In genomic region chr17:36850794-36851193, GRCh38 we compare ENCODE assay signal across 13 cellular contexts.
A peak's percentile ranks its signal among the peaks of the same experiment; 100 is the strongest.
DNase-seq lines count a peak whose midpoint lies in the region; ATAC-seq, FAIRE-seq and TF ChIP-seq lines count a peak whose summit lies in the region.
"Had no signal": no experiment of that assay in that cellular context is flagged by ENCODE, and none has a peak within 500 bp of the region (broad histone marks: within the 10 kb centered on the region; RNA-seq: fewer than 3 reads in every experiment).

No MANE protein-coding gene starts in this region.

- peaks cover 22% of the 10 kb centered on the region for H3K27me3 Mint-ChIP-seq in stimulated activated naive CD8-positive, alpha-beta T cell treated with anti-CD3 and anti-CD28 coated beads, Interleukin-15, amount 100 ng/mL, for 72 hours
- peaks cover 8 to 10% of the 10 kb centered on the region in 2 donors for H3K27me3 Mint-ChIP-seq in T-cell

- no peak for TF ChIP-seq CTCF in Panc1 (IDR thresholded peaks at IDR 0.05)
- no peak for TF ChIP-seq CTCF in endothelial cell of umbilical vein (IDR thresholded peaks at IDR 0.05; ENCODE audit: extremely low read depth in 1 of 2, insufficient read depth in 1 of 2, low read depth in 1 of 2, low read length in 2 of 2)

- FAIRE-seq in endothelial cell of umbilical vein (lab: Jason Lieb, UNC): no peak
- FAIRE-seq: TTC549 had no signal

- H3K9me1 ChIP-seq in endothelial cell of umbilical vein (replicated peaks; ENCODE audit: control insufficient read depth, extremely low read depth, insufficient read depth, low read length): no peaks in the 10 kb centered on the region

- POLR2A ChIA-PET in Panc1 (lab: Charles Lee) (no interaction called here), endothelial cell of umbilical vein (lab: Charles Lee) (no interaction called here), T-cell (lab: Charles Lee) (no interaction called here)

- H3K27ac Mint-ChIP-seq in activated naive CD4-positive, alpha-beta T cell treated with anti-CD3 and anti-CD28 coated beads, Interleukin-2, amount 50 U/mL, for 72 hours: peak overlapping the region; percentile 68 to 82
- H3K27ac Mint-ChIP-seq in stimulated activated naive CD8-positive, alpha-beta T cell treated with anti-CD3 and anti-CD28 coated beads, Interleukin-15, amount 100 ng/mL, for 72 hours: no peak overlapping the region
- no peak overlapping the region for H3K27ac Mint-ChIP-seq in T-cell
- H3K27ac Mint-ChIP-seq: activated naive CD8-positive, alpha-beta T cell treated with anti-CD3 and anti-CD28 coated beads, Interleukin-2, amount 10 ng/mL, durations not matched to agents 7 days and 5 days had no signal

- intact Hi-C loops in Panc1 (cut with micrococcal nuclease; ENCODE audit: unreplicated experiment) (no loop called here), endothelial cell of umbilical vein (cut with micrococcal nuclease) (loop anchor here (2.0 to 5.0 kb wide), 2 partner anchors 82 to 98 kb away; partner anchors contain the start of gene AATF)

- H3K27ac ChIP-seq in Panc1 (ENCODE audit: low read length): no peak overlapping the region
- H3K27ac ChIP-seq in endothelial cell of umbilical vein (ENCODE audit: insufficient read depth, low read depth, low read length): peak overlapping the region; percentile 97
- H3K27ac ChIP-seq: lower lobe of right lung had no signal

- peak; percentile 67 to 79 for ATAC-seq in activated naive CD4-positive, alpha-beta T cell treated with anti-CD3 and anti-CD28 coated beads, Interleukin-2, amount 50 U/mL, for 72 hours
- ATAC-seq in Panc1: peak; percentile 70
- ATAC-seq in stimulated activated naive CD8-positive, alpha-beta T cell treated with anti-CD3 and anti-CD28 coated beads, Interleukin-15, amount 100 ng/mL, for 72 hours: peak; percentile 54
- no peak for ATAC-seq in T-cell (replicated peaks in 1 of 4)
- ATAC-seq: lower lobe of right lung had no signal

- H3K9me3 ChIP-seq in Panc1 (ENCODE audit: control insufficient read depth, insufficient read depth, low read depth, low read length) (no peaks in the 10 kb centered on the region), endothelial cell of umbilical vein (replicated peaks; ENCODE audit: control insufficient read depth, insufficient read depth, low read length) (no peaks in the 10 kb centered on the region)
- H3K9me3 ChIP-seq: BE2C, lower lobe of right lung had no signal

- CTCF ChIA-PET in Panc1 (lab: Charles Lee) (no interaction called here), endothelial cell of umbilical vein (lab: Charles Lee) (interaction anchor here (0.9 kb wide), 1 partner anchor 197 kb away, joined by 5 read pairs; no protein-coding TSS in a partner anchor), T-cell (lab: Charles Lee) (no interaction called here)

- BruUV-seq in Panc1 (replicated peaks; lab: Mats Ljungman, UMichigan): no TSS peak
- no TSS peak for BruUV-seq in endothelial cell of umbilical vein (replicated peaks; lab: Mats Ljungman, UMichigan)

- dilution Hi-C loops in endothelial cell of umbilical vein (cut with MboI; ENCODE audit: extremely low pct_ligation_motif_present, low sequenced_read_pairs): no loop called here

- no peak overlapping the region for H3K9ac ChIP-seq in endothelial cell of umbilical vein (replicated peaks; ENCODE audit: extremely low read depth, insufficient read depth, low read length)

- H3K9me3 Mint-ChIP-seq in activated naive CD4-positive, alpha-beta T cell treated with anti-CD3 and anti-CD28 coated beads, Interleukin-2, amount 50 U/mL, for 72 hours: no peaks in the 10 kb centered on the region
- no peaks in the 10 kb centered on the region for H3K9me3 Mint-ChIP-seq in stimulated activated naive CD8-positive, alpha-beta T cell treated with anti-CD3 and anti-CD28 coated beads, Interleukin-15, amount 100 ng/mL, for 72 hours
- H3K9me3 Mint-ChIP-seq in T-cell: no peaks in the 10 kb centered on the region
- H3K9me3 Mint-ChIP-seq: activated naive CD8-positive, alpha-beta T cell treated with anti-CD3 and anti-CD28 coated beads, Interleukin-2, amount 10 ng/mL, durations not matched to agents 7 days and 5 days had no signal

- no peak for TF ChIP-seq POLR2A in endothelial cell of umbilical vein (IDR thresholded peaks at IDR 0.05; ENCODE audit: low read depth, low read length)

- H3K36me3 Mint-ChIP-seq in activated naive CD4-positive, alpha-beta T cell treated with anti-CD3 and anti-CD28 coated beads, Interleukin-2, amount 50 U/mL, for 72 hours: no peaks in the 10 kb centered on the region
- H3K36me3 Mint-ChIP-seq in T-cell: no peaks in the 10 kb centered on the region
- H3K36me3 Mint-ChIP-seq: activated naive CD8-positive, alpha-beta T cell treated with anti-CD3 and anti-CD28 coated beads, Interleukin-2, amount 10 ng/mL, durations not matched to agents 7 days and 5 days had no signal

- H2AFZ ChIP-seq in endothelial cell of umbilical vein (ENCODE audit: low read depth, low read length): peak overlapping the region; percentile 3

- no peaks in the 10 kb centered on the region for H4K20me1 ChIP-seq in endothelial cell of umbilical vein (replicated peaks; ENCODE audit: control insufficient read depth, extremely low read depth, insufficient read depth, low read length)

- H3K79me2 ChIP-seq in endothelial cell of umbilical vein (ENCODE audit: control insufficient read depth, insufficient read depth, low read length): no peaks in the 10 kb centered on the region

- in situ Hi-C loops in Panc1 (cut with HindIII; ENCODE audit: low pct_unique_long_range_greater_than_20kb, low sequenced_read_pairs): no loop called here

- H3K4me1 ChIP-seq in Panc1 (ENCODE audit: control insufficient read depth, insufficient read depth, low read length) (peaks cover 11% of the 10 kb centered on the region; the same call in 1 of the 2 replicates), endothelial cell of umbilical vein (ENCODE audit: control insufficient read depth, extremely low read depth, insufficient read depth, low read length) (peaks cover 46% of the 10 kb centered on the region)
- H3K4me1 ChIP-seq: lower lobe of right lung had no signal

- H3K4me2 ChIP-seq in endothelial cell of umbilical vein (ENCODE audit: insufficient read depth, low read length): peak overlapping the region; percentile 64

- peaks cover 41% of the 10 kb centered on the region for H3K4me1 Mint-ChIP-seq in stimulated activated naive CD8-positive, alpha-beta T cell treated with anti-CD3 and anti-CD28 coated beads, Interleukin-15, amount 100 ng/mL, for 72 hours
- H3K4me1 Mint-ChIP-seq in T-cell: peaks cover 0 to 7% (median 3%) of the 10 kb centered on the region in 3 donors

- H3K27me3 ChIP-seq in Panc1 (ENCODE audit: control insufficient read depth, insufficient read depth, low read length) (no peaks in the 10 kb centered on the region), endothelial cell of umbilical vein (ENCODE audit: control insufficient read depth in 2 of 2, insufficient read depth in 2 of 2, low read length in 2 of 2) (no peaks in the 10 kb centered on the region)
- H3K27me3 ChIP-seq: BE2C had no signal

- no peaks in the 10 kb centered on the region for H3K36me3 ChIP-seq in Panc1 (ENCODE audit: control insufficient read depth, insufficient read depth, low read length)
- H3K36me3 ChIP-seq in endothelial cell of umbilical vein (ENCODE audit: control insufficient read depth in 2 of 2, extremely low read depth in 1 of 2, insufficient read depth in 2 of 2, low read length in 2 of 2): no peaks in the 10 kb centered on the region
- H3K36me3 ChIP-seq: BE2C, lower lobe of right lung had no signal

- no peak overlapping the region for H3K4me3 ChIP-seq in Panc1 (ENCODE audit: low read depth in 2 of 2, low read length in 2 of 2)
- H3K4me3 ChIP-seq in endothelial cell of umbilical vein (replicated peaks in 1 of 3; ENCODE audit: insufficient read depth in 1 of 3, low read depth in 1 of 3, low read length in 3 of 3): no peak overlapping the region
- H3K4me3 ChIP-seq: lower lobe of right lung had no signal

- no peak overlapping the region for H3K4me3 Mint-ChIP-seq in stimulated activated naive CD8-positive, alpha-beta T cell treated with anti-CD3 and anti-CD28 coated beads, Interleukin-15, amount 100 ng/mL, for 72 hours
- no peak overlapping the region for H3K4me3 Mint-ChIP-seq in T-cell
- H3K4me3 Mint-ChIP-seq: activated naive CD8-positive, alpha-beta T cell treated with anti-CD3 and anti-CD28 coated beads, Interleukin-2, amount 10 ng/mL, durations not matched to agents 7 days and 5 days had no signal

- DNase-seq in activated naive CD4-positive, alpha-beta T cell treated with anti-CD3 and anti-CD28 coated beads, Interleukin-2, amount 50 U/mL, for 72 hours (ENCODE audit: low spot score in 2 of 2): peak in 1 of 2 donors; percentile 9
- no peak for DNase-seq in activated naive CD4-positive, alpha-beta T cell (lab: John Stamatoyannopoulos, UW)
- DNase-seq in Panc1 (ENCODE audit: low read depth, low spot score) (peak; percentile 12), endothelial cell of umbilical vein (ENCODE audit: low read depth, low spot score) (peak; percentile 67), NCI-H526 (lab: John Stamatoyannopoulos, UW) (no peak), T-cell (no peak), superior temporal gyrus (ENCODE audit: extremely low spot score) (no peak)
- DNase-seq in stimulated activated naive CD8-positive, alpha-beta T cell treated with anti-CD3 and anti-CD28 coated beads, Interleukin-15, amount 100 ng/mL, for 72 hours: no peak
- DNase-seq: activated naive CD8-positive, alpha-beta T cell treated with anti-CD3 and anti-CD28 coated beads, Interleukin-2, amount 10 ng/mL, durations not matched to agents 7 days and 5 days; lower lobe of right lung; NCI-H510A treated with DMSO at 0.1 percent for 48 hours had no signal

TF ChIP-seq in endothelial cell of umbilical vein, 7 proteins besides CTCF, POLR2A, EP300 and RAD21:
- TF ChIP-seq GATA2 (IDR thresholded peaks at IDR 0.05; ENCODE audit: insufficient read depth, insufficient read length, low read depth, low read length) (peak; percentile 92), MYC (IDR thresholded peaks at IDR 0.05; ENCODE audit: low read depth, low read length) (no peak), FOS (IDR thresholded peaks at IDR 0.05; ENCODE audit: borderline replicate concordance, insufficient read depth, low read length) (peak; percentile 97), EZH2 (IDR thresholded peaks at IDR 0.05; ENCODE audit: borderline replicate concordance, low read depth, low read length, severe bottlenecking) (no peak), POLR2AphosphoS5 (IDR thresholded peaks at IDR 0.05; ENCODE audit: insufficient read depth, low read depth, low read length) (peak; percentile 74), JUN (IDR thresholded peaks at IDR 0.05; ENCODE audit: borderline replicate concordance, insufficient read depth, insufficient read length, low read depth) (peak; percentile 95)
TF ChIP-seq in endothelial cell of umbilical vein: peak in this region for 4.

Comparison
In these comparisons a context has a peak if more than half of its experiments do, and no peak if none do; other contexts are left out.
1. ATAC-seq: peak in activated naive CD4-positive, alpha-beta T cell treated with anti-CD3 and anti-CD28 coated beads, Interleukin-2, amount 50 U/mL, for 72 hours (2 of 2), Panc1 (single experiment) and stimulated activated naive CD8-positive, alpha-beta T cell treated with anti-CD3 and anti-CD28 coated beads, Interleukin-15, amount 100 ng/mL, for 72 hours (single experiment); none in T-cell (0 of 4).
2. DNase-seq: peak in Panc1 (single experiment) and endothelial cell of umbilical vein (single experiment); none in activated naive CD4-positive, alpha-beta T cell (0 of 4), stimulated activated naive CD8-positive, alpha-beta T cell treated with anti-CD3 and anti-CD28 coated beads, Interleukin-15, amount 100 ng/mL, for 72 hours (0 of 2), NCI-H526 (0 of 2), T-cell (0 of 34) and superior temporal gyrus (single experiment).
3. H3K27ac Mint-ChIP-seq: peak in activated naive CD4-positive, alpha-beta T cell treated with anti-CD3 and anti-CD28 coated beads, Interleukin-2, amount 50 U/mL, for 72 hours (2 of 2); none in stimulated activated naive CD8-positive, alpha-beta T cell treated with anti-CD3 and anti-CD28 coated beads, Interleukin-15, amount 100 ng/mL, for 72 hours (0 of 2) and T-cell (0 of 2).